Comparison of ENCODE assay signal across 14 cellular contexts in the genomic region with DNA sequence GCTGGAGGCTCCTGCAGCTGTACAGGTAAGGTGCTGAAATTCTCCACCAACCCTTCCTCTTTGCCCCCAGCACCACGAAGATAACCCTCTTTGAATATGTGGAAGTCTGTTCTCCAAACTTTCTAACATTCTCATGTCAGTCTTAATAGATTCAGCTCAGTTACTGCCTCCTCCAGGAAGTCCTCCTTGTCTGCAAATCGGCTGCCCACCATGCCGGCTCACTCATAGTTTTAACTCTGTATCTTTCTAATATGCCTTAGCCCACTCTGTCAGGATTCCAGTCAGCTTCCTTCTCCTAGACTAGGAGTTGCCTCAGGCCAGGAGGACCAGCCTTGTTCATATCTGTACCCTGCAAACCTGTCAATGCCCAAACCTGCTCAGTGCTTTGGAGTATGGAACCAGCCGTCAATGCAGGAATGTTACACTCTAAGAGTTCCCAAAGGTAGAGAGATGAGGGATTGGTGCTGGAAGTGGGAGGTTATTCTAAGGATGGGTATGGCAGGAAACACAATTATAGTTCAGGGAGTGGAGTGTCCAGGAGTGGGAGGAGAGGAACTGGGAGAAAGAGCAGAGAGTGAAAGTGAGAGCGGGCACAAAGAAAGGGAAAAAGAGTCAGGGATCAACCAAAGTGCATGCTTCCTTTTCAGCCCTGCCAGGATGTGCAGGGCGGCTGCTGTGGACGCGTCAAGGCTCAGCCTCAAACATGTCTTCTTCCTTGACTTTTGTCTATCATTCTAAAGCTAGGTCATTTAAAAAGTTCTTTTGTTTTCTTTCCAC. TPM values are rescaled to one million over a fixed set of nuclear protein-coding genes. Genes with fewer than 3 reads are reported as not detected.
DNase-seq lines count a peak whose midpoint lies in the region; ATAC-seq and TF ChIP-seq lines count a peak whose summit lies in the region.
"Had no signal": no experiment of that assay in that cellular context is flagged by ENCODE, and none has a peak within 500 bp of the region (broad histone marks: within the 10 kb centered on the region; RNA-seq: fewer than 3 reads in every experiment).

No MANE protein-coding gene starts in this region.

- TF ChIP-seq CTCF in epithelial cell of esophagus (IDR thresholded peaks at IDR 0.05; ENCODE audit: insufficient read depth, low read depth, low read length, missing control alignments): no peak
- no peak for TF ChIP-seq CTCF in CD4-positive, alpha-beta T cell (IDR thresholded peaks at IDR 0.05)

- ATAC-seq in stimulated activated naive CD8-positive, alpha-beta T cell treated with anti-CD3 and anti-CD28 coated beads, Interleukin-15, Interleukin-2, amounts not matched to agents 100 U/mL and 50 U/mL, for 24 hours: no peak
- no peak for ATAC-seq in natural killer cell treated with Interleukin-12 subunit alpha and Interleukin-12 subunit beta and Interleukin-15 and Interleukin-18, amount 100 ng/mL, for 72 hours
- no peak for ATAC-seq in HG03571 (IDR thresholded peaks at IDR 0.05; ENCODE audit: unreplicated experiment)
- ATAC-seq in stimulated activated naive B cell treated with anti-CD40 and anti-IgM and Interleukin-4, amounts not matched to agents 10 μg/mL and 1 μg/mL and 100 μg/mL, for 72 hours (replicated peaks): no peak
- ATAC-seq in CD4-positive, alpha-beta T cell (ENCODE audit: poor library complexity): no peak

- POLR2A ChIA-PET in CD4-positive, alpha-beta T cell (lab: Charles Lee): interaction anchor here (0.9 kb wide), 1 partner anchor 10 kb away, joined by 3 read pairs; no protein-coding TSS in a partner anchor

- H3K9me3 ChIP-seq in CD4-positive, alpha-beta T cell (ENCODE audit: control insufficient read depth, low read length): no peaks in the 10 kb centered on the region

- intact Hi-C loops in CD4-positive, alpha-beta T cell (cut with DNase I, micrococcal nuclease): no loop called here

- CTCF ChIA-PET in CD4-positive, alpha-beta T cell (lab: Charles Lee): no interaction called here

- H3K27ac ChIP-seq in CD4-positive, alpha-beta T cell (ENCODE audit: low read depth, low read length): no peak overlapping the region
- H3K27ac ChIP-seq: VCaP had no signal

- H3K4me1 Mint-ChIP-seq in stimulated activated naive CD8-positive, alpha-beta T cell treated with anti-CD3 and anti-CD28 coated beads, Interleukin-15, Interleukin-2, amounts not matched to agents 100 ng/mL and 50 ng/mL, for 24 hours (ENCODE audit: low read depth): peaks cover 25% of the 10 kb centered on the region
- peaks cover 39 to 40% of the 10 kb centered on the region in 2 donors for H3K4me1 Mint-ChIP-seq in natural killer cell treated with Interleukin-12 subunit alpha and Interleukin-12 subunit beta and Interleukin-15 and Interleukin-18, amount 100 ng/mL, for 72 hours (ENCODE audit: low read depth in 2 of 2)
- peaks cover 18 to 24% of the 10 kb centered on the region in 2 donors for H3K4me1 Mint-ChIP-seq in stimulated activated naive B cell treated with anti-CD40 and anti-IgM and Interleukin-4, amounts not matched to agents 10 μg/mL and 1 μg/mL and 100 μg/mL, for 72 hours
- H3K4me1 Mint-ChIP-seq in CD4-positive, alpha-beta T cell (ENCODE audit: low read depth): peaks cover 10% of the 10 kb centered on the region

- H3K9me3 Mint-ChIP-seq in stimulated activated naive CD8-positive, alpha-beta T cell treated with anti-CD3 and anti-CD28 coated beads, Interleukin-15, Interleukin-2, amounts not matched to agents 100 ng/mL and 50 ng/mL, for 24 hours: no peaks in the 10 kb centered on the region
- no peaks in the 10 kb centered on the region for H3K9me3 Mint-ChIP-seq in natural killer cell treated with Interleukin-12 subunit alpha and Interleukin-12 subunit beta and Interleukin-15 and Interleukin-18, amount 100 ng/mL, for 72 hours
- H3K9me3 Mint-ChIP-seq in stimulated activated naive B cell treated with anti-CD40 and anti-IgM and Interleukin-4, amounts not matched to agents 10 μg/mL and 1 μg/mL and 100 μg/mL, for 72 hours: no peaks in the 10 kb centered on the region
- no peaks in the 10 kb centered on the region for H3K9me3 Mint-ChIP-seq in CD4-positive, alpha-beta T cell
- H3K9me3 Mint-ChIP-seq: activated T-cell treated with anti-CD3 and anti-CD28 coated beads, Interleukin-2, amount 50 U/mL, for 24 hours had no signal

- no peak overlapping the region for H3K4me3 ChIP-seq in epithelial cell of esophagus (ENCODE audit: low read length)

- H3K27me3 Mint-ChIP-seq in stimulated activated naive CD8-positive, alpha-beta T cell treated with anti-CD3 and anti-CD28 coated beads, Interleukin-15, Interleukin-2, amounts not matched to agents 100 ng/mL and 50 ng/mL, for 24 hours: peaks cover 9% of the 10 kb centered on the region
- H3K27me3 Mint-ChIP-seq in natural killer cell treated with Interleukin-12 subunit alpha and Interleukin-12 subunit beta and Interleukin-15 and Interleukin-18, amount 100 ng/mL, for 72 hours: peaks cover 0 to 2% of the 10 kb centered on the region in 2 donors
- peaks cover 7 to 8% of the 10 kb centered on the region in 2 donors for H3K27me3 Mint-ChIP-seq in stimulated activated naive B cell treated with anti-CD40 and anti-IgM and Interleukin-4, amounts not matched to agents 10 μg/mL and 1 μg/mL and 100 μg/mL, for 72 hours
- H3K27me3 Mint-ChIP-seq in CD4-positive, alpha-beta T cell: peaks cover 19% of the 10 kb centered on the region

- no peaks in the 10 kb centered on the region for H3K36me3 Mint-ChIP-seq in stimulated activated naive CD8-positive, alpha-beta T cell treated with anti-CD3 and anti-CD28 coated beads, Interleukin-15, Interleukin-2, amounts not matched to agents 100 ng/mL and 50 ng/mL, for 24 hours (ENCODE audit: low read depth)
- no peaks in the 10 kb centered on the region for H3K36me3 Mint-ChIP-seq in natural killer cell treated with Interleukin-12 subunit alpha and Interleukin-12 subunit beta and Interleukin-15 and Interleukin-18, amount 100 ng/mL, for 72 hours
- H3K36me3 Mint-ChIP-seq in stimulated activated naive B cell treated with anti-CD40 and anti-IgM and Interleukin-4, amounts not matched to agents 10 μg/mL and 1 μg/mL and 100 μg/mL, for 72 hours: no peaks in the 10 kb centered on the region
- no peaks in the 10 kb centered on the region for H3K36me3 Mint-ChIP-seq in CD4-positive, alpha-beta T cell (ENCODE audit: low read depth)

- no peak overlapping the region for H3K4me3 Mint-ChIP-seq in stimulated activated naive CD8-positive, alpha-beta T cell treated with anti-CD3 and anti-CD28 coated beads, Interleukin-15, Interleukin-2, amounts not matched to agents 100 ng/mL and 50 ng/mL, for 24 hours
- peak overlapping the region; percentile 89 for H3K4me3 Mint-ChIP-seq in natural killer cell treated with Interleukin-12 subunit alpha and Interleukin-12 subunit beta and Interleukin-15 and Interleukin-18, amount 100 ng/mL, for 72 hours
- H3K4me3 Mint-ChIP-seq in stimulated activated naive B cell treated with anti-CD40 and anti-IgM and Interleukin-4, amounts not matched to agents 10 μg/mL and 1 μg/mL and 100 μg/mL, for 72 hours: no peak overlapping the region
- H3K4me3 Mint-ChIP-seq in CD4-positive, alpha-beta T cell: no peak overlapping the region
- H3K4me3 Mint-ChIP-seq: activated T-cell treated with anti-CD3 and anti-CD28 coated beads, Interleukin-2, amount 50 U/mL, for 24 hours had no signal

- H3K27me3 ChIP-seq in CD4-positive, alpha-beta T cell (ENCODE audit: control insufficient read depth, insufficient read depth, low read length): no peaks in the 10 kb centered on the region

- peak overlapping the region; percentile 50 for H3K27ac Mint-ChIP-seq in stimulated activated naive CD8-positive, alpha-beta T cell treated with anti-CD3 and anti-CD28 coated beads, Interleukin-15, Interleukin-2, amounts not matched to agents 100 ng/mL and 50 ng/mL, for 24 hours
- peak overlapping the region in 1 of 2 donors; percentile 83 for H3K27ac Mint-ChIP-seq in natural killer cell treated with Interleukin-12 subunit alpha and Interleukin-12 subunit beta and Interleukin-15 and Interleukin-18, amount 100 ng/mL, for 72 hours
- no peak overlapping the region for H3K27ac Mint-ChIP-seq in stimulated activated naive B cell treated with anti-CD40 and anti-IgM and Interleukin-4, amounts not matched to agents 10 μg/mL and 1 μg/mL and 100 μg/mL, for 72 hours
- H3K27ac Mint-ChIP-seq in CD4-positive, alpha-beta T cell: no peak overlapping the region
- H3K27ac Mint-ChIP-seq: activated T-cell treated with anti-CD3 and anti-CD28 coated beads, Interleukin-2, amount 50 U/mL, for 24 hours had no signal

- no peak for DNase-seq in stimulated activated naive CD8-positive, alpha-beta T cell treated with anti-CD3 and anti-CD28 coated beads, Interleukin-15, Interleukin-2, amounts not matched to agents 100 U/mL and 50 U/mL, for 24 hours
- peak; percentile 36 for DNase-seq in epithelial cell of esophagus (ENCODE audit: low read depth)
- no peak for DNase-seq in natural killer cell treated with Interleukin-12 subunit alpha and Interleukin-12 subunit beta and Interleukin-15 and Interleukin-18, amount 100 ng/mL, for 72 hours (ENCODE audit: low spot score)
- no peak for DNase-seq in stimulated activated naive B cell treated with anti-CD40 and anti-IgM and Interleukin-4, amounts not matched to agents 10 μg/mL and 1 μg/mL and 100 μg/mL, for 72 hours
- DNase-seq in CD4-positive, alpha-beta T cell: no peak
- no peak for DNase-seq in midbrain (lab: John Stamatoyannopoulos, UW)
- DNase-seq: activated T-cell treated with anti-CD3 and anti-CD28 coated beads, Interleukin-2, amount 50 U/mL, for 24 hours; GOT3; NCI-H1436; NCI-H524 treated with DMSO at 0.1 percent for 48 hours; RPMI8226 had no signal

RNA-seq across cellular contexts. Expression of gene ALOX5AP, which starts 38.0 kb away (rescaled TPM):
- total RNA-seq in natural killer cell treated with Interleukin-12 subunit alpha and Interleukin-12 subunit beta and Interleukin-15 and Interleukin-18, amount 100 ng/mL, for 72 hours: 100 to 1,000 TPM in 1 of 2 donors, 10 to 100 TPM in 1; 49.8 to 173 TPM
- 10 to 100 TPM; 16.5 to 19.0 TPM for total RNA-seq in CD4-positive, alpha-beta T cell
